In genomic region chr10:94630017-94630688, GRCh38 we compare ENCODE assay signal across 8 cellular contexts. TPM values are rescaled to one million over a fixed set of nuclear protein-coding genes. Genes with fewer than 3 reads are reported as not detected.
DNase-seq lines count a peak whose midpoint lies in the region; ATAC-seq and TF ChIP-seq lines count a peak whose summit lies in the region.

No MANE protein-coding gene starts in this region.

- no peak overlapping the region for H2AFZ ChIP-seq in GM23338
- no peak overlapping the region for H2AFZ ChIP-seq in OCI-LY7 (ENCODE audit: low read length)

- peak; percentile 24 for DNase-seq in COLO829 (ENCODE audit: low spot score)
- peak; percentile 67 for DNase-seq in GM23338 (ENCODE audit: low spot score)
- DNase-seq in OCI-LY7 (ENCODE audit: low spot score) = peak; percentile 48
- DNase-seq in esophagus squamous epithelium (lab: John Stamatoyannopoulos, UW) = no peak
- no peak for DNase-seq in retinal pigment epithelial cell (ENCODE audit: low read depth)

- H3K4me1 ChIP-seq in GM23338 (ENCODE audit: insufficient read depth) = peaks cover 19% of the 10 kb centered on the region; the same call in 1 of the 2 replicates
- H3K4me1 ChIP-seq in OCI-LY7 (ENCODE audit: insufficient read depth, low read length, poor library complexity, severe bottlenecking) = no peaks in the 10 kb centered on the region
- H3K4me1 ChIP-seq in esophagus squamous epithelium = peaks cover 0 to 15% (median 4%) of the 10 kb centered on the region in 3 donors

- intact Hi-C loops in OCI-LY7 (cut with micrococcal nuclease; ENCODE audit: unreplicated experiment) = loop anchor here (5.0 to 10.0 kb wide), 2 partner anchors 502 to 735 kb away; no protein-coding TSS in a partner anchor
- intact Hi-C loops in esophagus squamous epithelium (cut with DNase I) = no loop called here

- POLR2A ChIA-PET in OCI-LY7 (lab: Charles Lee) = interaction anchor here (0.6 kb wide), 1 partner anchor 1167 kb away, joined by 3 read pairs; no protein-coding TSS in a partner anchor

- peaks cover 1% of the 10 kb centered on the region for H3K27me3 Mint-ChIP-seq in GM23338 (ENCODE audit: insufficient read depth, low read depth, poor library complexity)
- no peaks in the 10 kb centered on the region for H3K27me3 Mint-ChIP-seq in activated T-helper 17 cell treated with anti-CD3 and anti-CD28 coated beads, Interleukin-2, amount 50 U/mL, for 72 hours

- H3K27me3 ChIP-seq in GM23338 (ENCODE audit: insufficient read depth) (no peaks in the 10 kb centered on the region), esophagus squamous epithelium (no peaks in the 10 kb centered on the region)

- H3K9me2 ChIP-seq in GM23338 (ENCODE audit: insufficient read depth) (no peaks in the 10 kb centered on the region; the same call in 1 of the 2 replicates), OCI-LY7 (ENCODE audit: insufficient read depth, low read length) (no peaks in the 10 kb centered on the region)

- CTCF ChIA-PET in OCI-LY7 (lab: Charles Lee; ENCODE audit: unreplicated experiment) = no interaction called here

- H3K27ac ChIP-seq in GM23338 (ENCODE audit: low read depth) (no peak overlapping the region), OCI-LY7 (ENCODE audit: low read depth, low read length, poor library complexity, severe bottlenecking) (no peak overlapping the region), esophagus squamous epithelium (no peak overlapping the region)

- H3K4me3 Mint-ChIP-seq in GM23338 = no peak overlapping the region
- H3K4me3 Mint-ChIP-seq in activated T-helper 17 cell treated with anti-CD3 and anti-CD28 coated beads, Interleukin-2, amount 50 U/mL, for 72 hours = no peak overlapping the region

- H3F3A ChIP-seq in GM23338 (replicated peaks; ENCODE audit: low read depth) = no peaks in the 10 kb centered on the region

- 22% methylated on average over 4 of the region's 4 CpGs for WGBS in esophagus squamous epithelium, 2 donors

- peaks cover 31% of the 10 kb centered on the region for H3K36me3 Mint-ChIP-seq in GM23338 (ENCODE audit: low read depth)
- no peaks in the 10 kb centered on the region for H3K36me3 Mint-ChIP-seq in activated T-helper 17 cell treated with anti-CD3 and anti-CD28 coated beads, Interleukin-2, amount 50 U/mL, for 72 hours (ENCODE audit: low read depth)

- peaks cover 16% of the 10 kb centered on the region for H3K4me1 Mint-ChIP-seq in GM23338
- no peaks in the 10 kb centered on the region for H3K4me1 Mint-ChIP-seq in activated T-helper 17 cell treated with anti-CD3 and anti-CD28 coated beads, Interleukin-2, amount 50 U/mL, for 72 hours

- no TSS peak for BruUV-seq in OCI-LY7 (replicated peaks; lab: Mats Ljungman, UMichigan)

- H3K4me3 ChIP-seq in GM23338 = no peak overlapping the region
- H3K4me3 ChIP-seq in OCI-LY7 (ENCODE audit: low read depth, low read length, poor library complexity, severe bottlenecking) = no peak overlapping the region
- H3K4me3 ChIP-seq in esophagus squamous epithelium = no peak overlapping the region
- H3K4me3 ChIP-seq in retinal pigment epithelial cell (ENCODE audit: low read length) = no peak overlapping the region

- TF ChIP-seq CTCF in GM23338 (conservative IDR thresholded peaks at IDR 0.05; ENCODE audit: low read depth in 2 of 2) = peak; percentile 58 to 80; a peak in 3 of 4 replicates
- peak; percentile 87 for TF ChIP-seq CTCF in OCI-LY7 (conservative IDR thresholded peaks at IDR 0.05; ENCODE audit: low read length)
- TF ChIP-seq CTCF in esophagus squamous epithelium (IDR thresholded peaks at IDR 0.05) = peak; percentile 13 to 69 (median 48)
- peak; percentile 54 for TF ChIP-seq CTCF in retinal pigment epithelial cell (conservative IDR thresholded peaks at IDR 0.05; ENCODE audit: low read depth, low read length)

- H3K36me3 ChIP-seq in GM23338 (ENCODE audit: insufficient read depth) (no peaks in the 10 kb centered on the region), OCI-LY7 (ENCODE audit: insufficient read depth, low read length) (no peaks in the 10 kb centered on the region), esophagus squamous epithelium (no peaks in the 10 kb centered on the region)

- ATAC-seq in GM23338 (no peak), HG03354 (IDR thresholded peaks at IDR 0.05; ENCODE audit: poor library complexity, severe bottlenecking, unreplicated experiment) (no peak)
- ATAC-seq in activated CD4-positive, CD25-positive, alpha-beta regulatory T cell treated with anti-CD3 and anti-CD28 coated beads, Interleukin-2, amount 50 U/mL, for 24 hours = no peak
- ATAC-seq in activated T-helper 17 cell treated with anti-CD3 and anti-CD28 coated beads, Interleukin-2, amount 50 U/mL, for 72 hours (replicated peaks) = no peak

- H4K20me1 ChIP-seq in GM23338 (replicated peaks; ENCODE audit: insufficient read depth) (no peaks in the 10 kb centered on the region), OCI-LY7 (ENCODE audit: insufficient read depth, low read length) (no peaks in the 10 kb centered on the region)

- no peak for TF ChIP-seq POLR2A in esophagus squamous epithelium (IDR thresholded peaks at IDR 0.05)

- H3K79me2 ChIP-seq in GM23338 (replicated peaks; ENCODE audit: insufficient read depth) (no peaks in the 10 kb centered on the region), OCI-LY7 (ENCODE audit: insufficient read depth, low read depth, low read length) (no peaks in the 10 kb centered on the region)

- H3K9me3 ChIP-seq in OCI-LY7 (ENCODE audit: low read length) = no peaks in the 10 kb centered on the region
- peaks cover 0 to 8% (median 0%) of the 10 kb centered on the region in 3 donors for H3K9me3 ChIP-seq in esophagus squamous epithelium

- H3K4me2 ChIP-seq in GM23338 (no peak overlapping the region), OCI-LY7 (ENCODE audit: low read length) (no peak overlapping the region)

- no peak overlapping the region for H3K27ac Mint-ChIP-seq in GM23338
- H3K27ac Mint-ChIP-seq in activated T-helper 17 cell treated with anti-CD3 and anti-CD28 coated beads, Interleukin-2, amount 50 U/mL, for 72 hours = no peak overlapping the region

- peaks cover 29% of the 10 kb centered on the region for H3K9me3 Mint-ChIP-seq in GM23338
- peaks cover 3% of the 10 kb centered on the region for H3K9me3 Mint-ChIP-seq in activated T-helper 17 cell treated with anti-CD3 and anti-CD28 coated beads, Interleukin-2, amount 50 U/mL, for 72 hours

TF ChIP-seq in GM23338, 12 proteins besides CTCF, POLR2A, EP300 and RAD21 (continues in another document):
- TF ChIP-seq EZH2 (IDR thresholded peaks at IDR 0.05; ENCODE audit: low read depth, unreplicated experiment) (no peak), ZNF114 (CRISPR knock-in tag; IDR thresholded peaks at IDR 0.05) (no peak), EZH2phosphoT487 (IDR thresholded peaks at IDR 0.05; ENCODE audit: unreplicated experiment) (no peak), NANOG (IDR thresholded peaks at IDR 0.05; ENCODE audit: borderline replicate concordance) (no peak), REST (IDR thresholded peaks at IDR 0.05; ENCODE audit: unreplicated experiment) (no peak), ETS1 (IDR thresholded peaks at IDR 0.05) (no peak), CREB1 (CRISPR knock-in tag; IDR thresholded peaks at IDR 0.05; ENCODE audit: low read depth) (no peak)

RNA-seq across cellular contexts. Expression of gene CYP2C18, which starts 53.4 kb away (rescaled TPM):
- total RNA-seq in GM23338 (2014; rRNA removed; shearing (Covaris generic)) = 0.63 and 0.97 TPM in 2 replicates
- 0.08 and 0.16 TPM in 2 replicates for polyA plus RNA-seq in GM23338 (2016; fragmentation: Nextera tagmentation; extraction: Ambion mirVana)
- total RNA-seq in OCI-LY7 (2014; rRNA removed; shearing (Covaris generic)) = not detected in 2 replicates
- not detected in 2 replicates for total RNA-seq in OCI-LY7 (2022)
- 10 to 100 TPM; 28.0 to 53.5 (median 39.8) TPM for total RNA-seq in esophagus squamous epithelium
- under 1 TPM in 1 of 2 donors, not detected in 1; 0.40 TPM for total RNA-seq in activated T-helper 17 cell treated with anti-CD3 and anti-CD28 coated beads, Interleukin-2, amount 50 U/mL, for 72 hours

Comparison
In these comparisons a context has a peak if more than half of its experiments do, and no peak if none do; other contexts are left out.
1. DNase-seq: peak in COLO829 (single experiment), GM23338 (single experiment) and OCI-LY7 (single experiment); none in esophagus squamous epithelium (single experiment) and retinal pigment epithelial cell (single experiment).
2. RNA of gene CYP2C18, which starts 53.4 kb away (total RNA-seq): 28.0 to 53.5 TPM in esophagus squamous epithelium; 0.63 to 0.97 TPM in GM23338, 0.40 TPM in activated T-helper 17 cell treated with anti-CD3 and anti-CD28 coated beads, Interleukin-2, amount 50 U/mL, for 72 hours and not detected in OCI-LY7; every median in the first group is over 10 times any median in the second.
3. Peak in every context shown above with its lines, with median percentiles within 50 percentile points of each other: CTCF ChIP-seq.